18 cellular contexts compared by ENCODE assay signal in genomic region chr19:39355253-39355652, GRCh38. TPM values are rescaled to one million over a fixed set of nuclear protein-coding genes. Genes with fewer than 3 reads are reported as not detected.
"Had no signal": no experiment of that assay in that cellular context is flagged by ENCODE, and none has a peak within 500 bp of the region (broad histone marks: within the 10 kb centered on the region; RNA-seq: fewer than 3 reads in every experiment).

No MANE protein-coding gene starts in this region.

- H3K9me3 Mint-ChIP-seq: activated CD4-positive, alpha-beta memory T cell treated with anti-CD3 and anti-CD28 coated beads for 36 hours; activated T-helper 17 cell treated with anti-CD3 and anti-CD28 coated beads, Interleukin-2, amount 50 U/mL, for 72 hours; effector memory CD8-positive, alpha-beta T cell; nephron; type B pancreatic cell had no signal

- DNase-seq: activated CD4-positive, alpha-beta memory T cell treated with anti-CD3 and anti-CD28 coated beads for 36 hours; activated naive CD4-positive, alpha-beta T cell treated with anti-CD3 and anti-CD28 coated beads, Interleukin-2, amount 50 U/mL, for 16 hours; activated T-cell treated with anti-CD3 and anti-CD28 coated beads for 4 hours; dermis blood vessel endothelial cell; effector memory CD8-positive, alpha-beta T cell; foreskin fibroblast; islet precursor cell; lower lobe of right lung; stimulated activated CD4-positive, alpha-beta T cell treated with anti-CD3 and anti-CD28 coated beads, Interleukin-12 subunit alpha, Interleukin-12 subunit beta, amount 100 ng/mL, for 4 hours; stimulated activated CD4-positive, alpha-beta T cell treated with anti-CD3 and anti-CD28 coated beads, Interleukin-1b, Interleukin-23, amount 100 ng/mL, for 48 hours; stimulated activated CD8-positive, alpha-beta memory T cell treated with anti-CD3 and anti-CD28 coated beads, Interleukin-4, amount 100 ng/mL, for 48 hours; stimulated activated naive CD4-positive, alpha-beta T cell treated with Interleukin-2 at 50 U/mL for 16 hours; SW 1271 had no signal

- H3K4me3 Mint-ChIP-seq: activated CD4-positive, alpha-beta memory T cell treated with anti-CD3 and anti-CD28 coated beads for 36 hours; activated T-helper 17 cell treated with anti-CD3 and anti-CD28 coated beads, Interleukin-2, amount 50 U/mL, for 72 hours; effector memory CD8-positive, alpha-beta T cell; nephron; type B pancreatic cell had no signal

- H3K27ac ChIP-seq: lower lobe of right lung, suprapubic skin had no signal

- H3K4me3 ChIP-seq: lower lobe of right lung, suprapubic skin had no signal

- H3K27me3 Mint-ChIP-seq: activated CD4-positive, alpha-beta memory T cell treated with anti-CD3 and anti-CD28 coated beads for 36 hours; activated T-helper 17 cell treated with anti-CD3 and anti-CD28 coated beads, Interleukin-2, amount 50 U/mL, for 72 hours; effector memory CD8-positive, alpha-beta T cell; type B pancreatic cell had no signal

- FAIRE-seq: bronchial epithelial cell had no signal

- H3K27me3 ChIP-seq: suprapubic skin had no signal

- H3K27ac Mint-ChIP-seq: activated CD4-positive, alpha-beta memory T cell treated with anti-CD3 and anti-CD28 coated beads for 36 hours; effector memory CD8-positive, alpha-beta T cell; nephron; type B pancreatic cell had no signal

- H3K9me3 ChIP-seq: lower lobe of right lung, suprapubic skin had no signal

- ATAC-seq: activated T-helper 17 cell treated with anti-CD3 and anti-CD28 coated beads, Interleukin-2, amount 50 U/mL, for 72 hours; effector memory CD8-positive, alpha-beta T cell; lower lobe of right lung had no signal

- H3K4me1 ChIP-seq: lower lobe of right lung had no signal

RNA-seq across cellular contexts. Expression of gene GMFG, which starts 19.4 kb away (rescaled TPM):
- total RNA-seq: bronchial epithelial cell had no signal
